Comparison of ENCODE assay signal across 23 cellular contexts in the genomic region with DNA sequence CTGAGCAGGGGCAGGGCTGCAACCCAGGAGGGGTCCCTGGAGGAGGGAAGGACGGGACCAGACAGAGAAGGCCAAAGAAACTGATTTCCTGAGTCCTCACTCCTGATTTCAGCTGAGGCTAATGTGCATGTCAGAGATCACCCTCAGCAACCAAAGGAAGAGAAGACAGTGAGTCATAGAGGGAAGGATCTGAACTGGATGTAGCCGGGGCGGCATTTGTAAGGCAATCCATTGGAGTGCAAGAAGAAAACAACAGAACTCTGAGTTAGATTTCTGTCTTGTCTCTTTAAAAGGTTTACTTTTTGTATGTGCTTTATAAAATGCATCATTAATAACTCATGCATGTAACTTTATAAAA.
DNase-seq lines count a peak whose midpoint lies in the region; FAIRE-seq and TF ChIP-seq lines count a peak whose summit lies in the region.
"Had no signal": no experiment of that assay in that cellular context is flagged by ENCODE, and none has a peak within 500 bp of the region (broad histone marks: within the 10 kb centered on the region; RNA-seq: fewer than 3 reads in every experiment).

No MANE protein-coding gene starts in this region.

- H3F3A ChIP-seq in MM.1S (ENCODE audit: insufficient read depth, low read length): no peaks in the 10 kb centered on the region

- no peak overlapping the region for H3K4me3 ChIP-seq in MM.1S (ENCODE audit: low read length)
- H3K4me3 ChIP-seq: adrenal gland, MG63 had no signal

- H3K9ac ChIP-seq in MM.1S (ENCODE audit: low read length): no peak overlapping the region

- peaks cover 7 to 30% (median 16%) of the 10 kb centered on the region in 5 experiments for H3K9me3 Mint-ChIP-seq in brain

- no peaks in the 10 kb centered on the region for H3K27me3 ChIP-seq in MM.1S (replicated peaks; ENCODE audit: insufficient read depth, low read length)
- H3K27me3 ChIP-seq: BE2C, MG63 had no signal

- DNase-seq in DMS 273 (lab: John Stamatoyannopoulos, UW; ENCODE audit: unreplicated experiment): peak; percentile 55
- no peak for DNase-seq in DMS 273 treated with DMSO at 0.1 percent for 48 hours (lab: John Stamatoyannopoulos, UW)
- DNase-seq in myocyte (ENCODE audit: low read depth): peak; percentile 65
- DNase-seq in urothelium cell line (ENCODE audit: low spot score): peak; percentile 56
- no peak for DNase-seq in MM.1S
- no peak for DNase-seq in dedifferentiated amniotic fluid mesenchymal stem cell (ENCODE audit: extremely low spot score)
- DNase-seq in activated CD4-positive, alpha-beta T cell treated with anti-CD3 and anti-CD28 coated beads, Interleukin-2, amount 50 U/mL, for 48 hours: no peak
- DNase-seq: activated CD4-positive, alpha-beta memory T cell treated with anti-CD3 and anti-CD28 coated beads for 36 hours; activated T-cell treated with anti-CD3 and anti-CD28 coated beads for 4 hours; BE2C; Calu3; effector CD8-positive, alpha-beta T cell; HCEC 1CT; MG63; midbrain; NCI-H146; NCI-H69; SHP77 treated with DMSO at 0.1 percent for 48 hours; substantia nigra had no signal

- H3K9me3 ChIP-seq in MM.1S (replicated peaks; ENCODE audit: insufficient read depth, low read length): no peaks in the 10 kb centered on the region
- H3K9me3 ChIP-seq: adrenal gland, BE2C, MG63 had no signal

- H3K4me1 ChIP-seq in MM.1S (ENCODE audit: low read length): no peaks in the 10 kb centered on the region
- H3K4me1 ChIP-seq: adrenal gland, BE2C had no signal

- H3K27ac ChIP-seq in MM.1S (ENCODE audit: low read length): no peak overlapping the region
- H3K27ac ChIP-seq: 22Rv1, adrenal gland had no signal

- peak; percentile 83 for FAIRE-seq in urothelium cell line (lab: Jason Lieb, UNC)

- H3K79me2 ChIP-seq in MM.1S (ENCODE audit: low read length): no peaks in the 10 kb centered on the region

- no peak overlapping the region for H3K4me2 ChIP-seq in MM.1S (ENCODE audit: low read depth, low read length)

- H3K36me3 Mint-ChIP-seq in brain: no peaks in the 10 kb centered on the region
- H3K36me3 Mint-ChIP-seq: activated CD4-positive, alpha-beta memory T cell treated with anti-CD3 and anti-CD28 coated beads for 36 hours had no signal

- peaks cover 24% of the 10 kb centered on the region for H3K4me1 Mint-ChIP-seq in brain

- no peaks in the 10 kb centered on the region for H3K27me3 Mint-ChIP-seq in brain

- H3K4me3 Mint-ChIP-seq in brain: peak overlapping the region in 3 of 5 experiments; percentile 5 to 23 (median 18)
- H3K4me3 Mint-ChIP-seq: activated CD4-positive, alpha-beta memory T cell treated with anti-CD3 and anti-CD28 coated beads for 36 hours; T-helper 2 cell treated with Interferon-gamma antibody and Interleukin-4, amounts not matched to agents 5 μg/mL and 100 μg/mL, for 36 hours had no signal

- H4K20me1 ChIP-seq in MM.1S (ENCODE audit: insufficient read depth, low read length): no peaks in the 10 kb centered on the region

- H3K27ac Mint-ChIP-seq in brain: peak overlapping the region in 3 of 5 experiments; percentile 68 to 84 (median 76)
- H3K27ac Mint-ChIP-seq: activated CD4-positive, alpha-beta memory T cell treated with anti-CD3 and anti-CD28 coated beads for 36 hours; T-helper 2 cell treated with Interferon-gamma antibody and Interleukin-4, amounts not matched to agents 5 μg/mL and 100 μg/mL, for 36 hours had no signal

- no peaks in the 10 kb centered on the region for H3K9me2 ChIP-seq in MM.1S (replicated peaks; ENCODE audit: insufficient read depth, low read length)

- no peaks in the 10 kb centered on the region for H3K36me3 ChIP-seq in MM.1S (replicated peaks; ENCODE audit: insufficient read depth, low read length)
- H3K36me3 ChIP-seq: adrenal gland, BE2C, MG63 had no signal

- H2AFZ ChIP-seq in MM.1S (ENCODE audit: low read length): no peak overlapping the region

- TF ChIP-seq CTCF in brain (conservative IDR thresholded peaks at IDR 0.05): no peak
- TF ChIP-seq CTCF in MM.1S (IDR thresholded peaks at IDR 0.05; ENCODE audit: low read length): no peak

Comparison
In these comparisons a context has a peak if more than half of its experiments do, and no peak if none do; other contexts are left out.
1. DNase-seq: peak in DMS 273 (single experiment), myocyte (single experiment) and urothelium cell line (single experiment); none in DMS 273 treated with DMSO at 0.1 percent for 48 hours (single experiment), MM.1S (single experiment), dedifferentiated amniotic fluid mesenchymal stem cell (single experiment) and activated CD4-positive, alpha-beta T cell treated with anti-CD3 and anti-CD28 coated beads, Interleukin-2, amount 50 U/mL, for 48 hours (0 of 2).